8 cellular contexts compared by ENCODE assay signal in the genomic region with DNA sequence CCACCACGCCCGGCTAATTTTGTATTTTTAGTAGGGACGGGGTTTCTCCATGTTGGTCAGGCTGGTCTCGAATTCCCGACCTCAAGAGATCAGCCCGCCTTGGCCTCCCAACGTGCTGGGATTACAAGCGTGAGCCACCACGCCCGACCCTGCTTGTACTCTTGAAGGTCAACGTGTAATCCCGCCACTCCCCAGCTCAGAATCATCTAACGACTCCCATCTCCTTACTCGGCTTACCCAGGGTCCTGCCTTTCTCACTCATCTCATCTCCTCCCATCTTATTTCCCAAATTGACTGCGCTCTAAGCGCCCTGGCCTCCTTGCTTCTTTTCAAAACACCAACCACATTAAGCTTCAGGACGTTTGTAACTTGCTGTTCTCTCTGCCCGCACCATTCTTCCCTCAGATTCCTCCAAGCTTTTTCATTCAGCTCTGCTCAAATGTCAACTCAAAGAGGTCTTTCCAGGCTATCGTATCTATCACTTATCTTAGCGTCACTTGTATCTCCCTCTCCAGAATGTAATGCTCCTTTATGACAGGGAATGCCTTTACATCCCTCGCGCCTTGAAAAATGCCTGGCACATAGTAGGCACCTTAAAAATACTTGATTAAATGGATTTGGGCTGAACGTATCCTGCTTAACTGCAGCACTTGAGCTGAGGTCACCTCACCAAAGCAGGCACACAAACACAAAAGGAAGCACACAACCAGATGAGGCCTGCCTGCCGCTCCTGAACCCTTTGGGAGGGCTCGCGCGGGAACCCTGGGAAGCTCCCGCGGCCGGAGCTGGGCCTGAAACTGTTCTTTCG.
A peak's percentile ranks its signal among the peaks of the same experiment; 100 is the strongest.
DNase-seq lines count a peak whose midpoint lies in the region; ATAC-seq lines count a peak whose summit lies in the region.

No MANE protein-coding gene starts in this region.

- no peak for ATAC-seq in HG03442 (IDR thresholded peaks at IDR 0.05; ENCODE audit: unreplicated experiment)
- ATAC-seq in HG02973 (IDR thresholded peaks at IDR 0.05; ENCODE audit: unreplicated experiment) = no peak

- no peaks in the 10 kb centered on the region for H3K36me3 ChIP-seq in mucosa of stomach (ENCODE audit: control insufficient read depth, insufficient read depth, low read length)

- H3K9ac ChIP-seq in mucosa of stomach (ENCODE audit: low read length) = peak overlapping the region; percentile 100

- DNase-seq in NCI-H2029 treated with DMSO at 0.1 percent for 48 hours (lab: John Stamatoyannopoulos, UW) (peak; percentile 83), NCI-H2029 (lab: John Stamatoyannopoulos, UW) (no peak), NCI-H774 (lab: John Stamatoyannopoulos, UW) (peak; percentile 61), putamen (ENCODE audit: low spot score) (no peak)

- H3K36me3 Mint-ChIP-seq in dendritic cell treated with granulocyte-macrophage colony-stimulating factor and Interleukin-4, amounts not matched to agents 40 ng/mL and 50 ng/mL, for 4 days (ENCODE audit: low read depth) = peaks cover 16% of the 10 kb centered on the region

- H3K4me3 ChIP-seq in mucosa of stomach (ENCODE audit: low read length) = peak overlapping the region; percentile 96

- no peaks in the 10 kb centered on the region for H3K9me3 ChIP-seq in mucosa of stomach (ENCODE audit: control insufficient read depth, low read length)

- H3K4me3 Mint-ChIP-seq in dendritic cell treated with granulocyte-macrophage colony-stimulating factor and Interleukin-4, amounts not matched to agents 40 ng/mL and 50 ng/mL, for 4 days = peak overlapping the region; percentile 94

- H3K4me1 Mint-ChIP-seq in dendritic cell treated with granulocyte-macrophage colony-stimulating factor and Interleukin-4, amounts not matched to agents 40 ng/mL and 50 ng/mL, for 4 days (ENCODE audit: low read depth) = peaks cover 28% of the 10 kb centered on the region

- peak overlapping the region; percentile 99 for H3K27ac Mint-ChIP-seq in dendritic cell treated with granulocyte-macrophage colony-stimulating factor and Interleukin-4, amounts not matched to agents 40 ng/mL and 50 ng/mL, for 4 days

- no peaks in the 10 kb centered on the region for H3K9me3 Mint-ChIP-seq in dendritic cell treated with granulocyte-macrophage colony-stimulating factor and Interleukin-4, amounts not matched to agents 40 ng/mL and 50 ng/mL, for 4 days

- intact Hi-C loops in dendritic cell treated with granulocyte-macrophage colony-stimulating factor and Interleukin-4, amounts not matched to agents 40 ng/mL and 50 ng/mL, for 4 days (cut with micrococcal nuclease) = loop anchor here (2.0 to 10.0 kb wide), 3 partner anchors 349 to 1361 kb away; partner anchors contain the start of genes ALG6 and ATG4C

- H3K27me3 ChIP-seq in mucosa of stomach (ENCODE audit: control insufficient read depth, insufficient read depth, low read length) = no peaks in the 10 kb centered on the region

- H3K4me1 ChIP-seq in mucosa of stomach (ENCODE audit: control insufficient read depth, insufficient read depth, low read length) = peaks cover 12% of the 10 kb centered on the region

- H3K27me3 Mint-ChIP-seq in dendritic cell treated with granulocyte-macrophage colony-stimulating factor and Interleukin-4, amounts not matched to agents 40 ng/mL and 50 ng/mL, for 4 days = no peaks in the 10 kb centered on the region

Comparison
In these comparisons a context has a peak if more than half of its experiments do, and no peak if none do; other contexts are left out.
1. DNase-seq: peak in NCI-H2029 treated with DMSO at 0.1 percent for 48 hours (single experiment) and NCI-H774 (single experiment); none in NCI-H2029 (single experiment) and putamen (single experiment).